8 cellular contexts compared by ENCODE assay signal in the genomic region with DNA sequence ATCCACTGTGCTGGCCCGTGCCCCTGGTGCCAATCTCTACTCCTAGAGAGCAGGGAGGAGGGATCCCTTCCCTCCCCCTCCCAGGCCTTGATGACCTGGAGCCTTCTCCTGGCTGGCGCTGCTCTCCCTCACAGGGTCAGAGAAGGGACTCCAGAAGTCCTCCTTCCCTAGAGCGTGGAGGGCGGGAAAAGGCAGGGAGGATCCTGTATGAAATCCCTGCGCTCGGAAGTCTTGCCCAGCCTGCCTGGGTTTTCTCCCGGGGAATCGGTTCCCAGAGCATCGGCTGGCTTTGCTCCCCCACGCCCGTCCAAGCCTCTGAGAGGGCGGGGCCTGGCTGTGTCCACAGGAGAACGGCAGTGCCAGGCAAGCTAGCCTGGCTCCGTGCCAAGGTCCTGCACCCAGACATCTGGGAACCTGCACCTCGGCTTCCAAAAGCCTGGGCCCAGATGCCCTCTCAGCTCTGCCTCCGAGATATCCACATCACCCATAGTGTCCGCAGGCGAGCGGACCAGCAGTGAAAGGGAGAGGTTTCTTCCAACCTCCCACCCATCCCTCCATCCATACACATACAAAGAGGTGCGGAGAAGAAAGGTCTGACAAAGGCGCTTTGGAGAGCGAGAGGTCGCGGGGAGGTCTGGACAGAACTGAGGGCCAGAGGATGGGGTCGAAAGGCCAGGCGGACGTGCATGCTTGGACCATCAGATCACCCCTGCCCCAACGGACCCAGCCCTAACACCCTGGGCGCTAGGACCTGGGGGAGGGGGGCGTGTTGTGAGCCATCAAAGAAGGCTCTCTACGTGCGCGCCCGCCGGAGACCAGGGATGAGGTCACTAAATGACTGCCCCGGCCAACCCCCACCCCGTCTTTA. TPM values are rescaled to one million over a fixed set of nuclear protein-coding genes. Genes with fewer than 3 reads are reported as not detected.
A peak's percentile ranks its signal among the peaks of the same experiment; 100 is the strongest.
DNase-seq lines count a peak whose midpoint lies in the region; ATAC-seq, FAIRE-seq and TF ChIP-seq lines count a peak whose summit lies in the region.

No MANE protein-coding gene starts in this region.

- intact Hi-C loops in CD4-positive, alpha-beta T cell (cut with DNase I, micrococcal nuclease): no loop called here

- ATAC-seq in CD4-positive, alpha-beta T cell (ENCODE audit: poor library complexity): peak; percentile 39
- ATAC-seq in HG03439 (IDR thresholded peaks at IDR 0.05; ENCODE audit: unreplicated experiment): no peak

- FAIRE-seq in RCC 7860 (lab: Jason Lieb, UNC): no peak

- peaks cover 27% of the 10 kb centered on the region for H3K4me1 Mint-ChIP-seq in CD4-positive, alpha-beta T cell (ENCODE audit: low read depth)
- peaks cover 24% of the 10 kb centered on the region for H3K4me1 Mint-ChIP-seq in type B pancreatic cell (ENCODE audit: unreplicated experiment)

- DNase-seq in CD4-positive, alpha-beta T cell: peak in 9 of 10 experiments; percentile 19 to 54 (median 33)
- DNase-seq in NB4 (ENCODE audit: low read depth): peak; percentile 40
- peak; percentile 26 for DNase-seq in activated T-helper 1 cell treated with Interleukin-2 at 50 U/mL for 16 hours (ENCODE audit: low read depth)
- peak; percentile 48 for DNase-seq in fibroblast of peridontal ligament (ENCODE audit: extremely low read depth)
- peak; percentile 68 for DNase-seq in myocyte (ENCODE audit: low read depth)
- no peak for DNase-seq in type B pancreatic cell (ENCODE audit: extremely low spot score, unreplicated experiment)
- DNase-seq in RCC 7860 (ENCODE audit: low spot score): no peak

- peaks cover 15% of the 10 kb centered on the region for H3K27me3 ChIP-seq in CD4-positive, alpha-beta T cell (ENCODE audit: control insufficient read depth, insufficient read depth, low read length)

- CTCF ChIA-PET in CD4-positive, alpha-beta T cell (lab: Charles Lee): no interaction called here

- POLR2A ChIA-PET in CD4-positive, alpha-beta T cell (lab: Charles Lee): no interaction called here

- no peak for TF ChIP-seq CTCF in CD4-positive, alpha-beta T cell (IDR thresholded peaks at IDR 0.05)
- TF ChIP-seq CTCF in NB4 (IDR thresholded peaks at IDR 0.05; ENCODE audit: low read depth, low read length) (no peak), type B pancreatic cell (conservative IDR thresholded peaks at IDR 0.05) (no peak)

- H3K9me3 ChIP-seq in CD4-positive, alpha-beta T cell (ENCODE audit: control insufficient read depth, low read length): no peaks in the 10 kb centered on the region

- no peak overlapping the region for H3K4me3 ChIP-seq in NB4 (ENCODE audit: low read depth, low read length)

- no peaks in the 10 kb centered on the region for H3K9me3 Mint-ChIP-seq in CD4-positive, alpha-beta T cell
- H3K9me3 Mint-ChIP-seq in type B pancreatic cell: no peaks in the 10 kb centered on the region

- peaks cover 58% of the 10 kb centered on the region for H3K27me3 Mint-ChIP-seq in CD4-positive, alpha-beta T cell
- H3K27me3 Mint-ChIP-seq in type B pancreatic cell: peaks cover 54% of the 10 kb centered on the region

- TF ChIP-seq POLR2A in NB4 (IDR thresholded peaks at IDR 0.05; ENCODE audit: extremely low read depth, insufficient read length): no peak

- H3K36me3 Mint-ChIP-seq in CD4-positive, alpha-beta T cell (ENCODE audit: low read depth): no peaks in the 10 kb centered on the region
- H3K36me3 Mint-ChIP-seq in type B pancreatic cell: no peaks in the 10 kb centered on the region

- H3K27ac Mint-ChIP-seq in CD4-positive, alpha-beta T cell: peak overlapping the region; percentile 43
- peak overlapping the region; percentile 49 for H3K27ac Mint-ChIP-seq in type B pancreatic cell

- H3K27ac ChIP-seq in CD4-positive, alpha-beta T cell (ENCODE audit: low read depth, low read length): no peak overlapping the region

- peak overlapping the region; percentile 94 for H3K4me3 Mint-ChIP-seq in CD4-positive, alpha-beta T cell
- peak overlapping the region; percentile 88 for H3K4me3 Mint-ChIP-seq in type B pancreatic cell

RNA-seq across cellular contexts. Expression of gene MPP2, which starts 1.1 kb away (rescaled TPM):
- total RNA-seq in CD4-positive, alpha-beta T cell: 1 to 10 TPM; 3.5 to 4.0 TPM
- total RNA-seq in myocyte (0.96 and 2.3 TPM in 2 replicates), type B pancreatic cell (ENCODE audit: low replicate concordance) (5.2 and 18.5 TPM in 2 replicates)
- 5.8 TPM for polyA plus RNA-seq in myocyte (2012)

RNA-seq across cellular contexts. Expression of gene PPY, which starts 36.1 kb away (rescaled TPM):
- not detected for total RNA-seq in CD4-positive, alpha-beta T cell
- total RNA-seq in myocyte (not detected in 2 replicates), type B pancreatic cell (ENCODE audit: low replicate concordance) (29.8 and 65.9 TPM in 2 replicates)
- polyA plus RNA-seq in myocyte (2012): not detected

RNA-seq across cellular contexts. Expression of gene PYY, which starts 47.5 kb away (rescaled TPM):
- not detected for total RNA-seq in CD4-positive, alpha-beta T cell
- 0.19 TPM in 1 of 2 replicates, not detected in the other for total RNA-seq in myocyte
- polyA plus RNA-seq in myocyte (2012): not detected
- total RNA-seq in type B pancreatic cell (ENCODE audit: low replicate concordance): 2.3 and 3.5 TPM in 2 replicates

RNA-seq across cellular contexts. Expression of gene CD300LG, which starts 59.2 kb away (rescaled TPM):
- total RNA-seq in CD4-positive, alpha-beta T cell: not detected
- total RNA-seq in myocyte (not detected in 2 replicates), type B pancreatic cell (ENCODE audit: low replicate concordance) (not detected in 2 replicates)
- not detected for polyA plus RNA-seq in myocyte (2012)

Comparison
In these comparisons a context has a peak if more than half of its experiments do, and no peak if none do; other contexts are left out.
1. DNase-seq: peak in CD4-positive, alpha-beta T cell (9 of 10), NB4 (single experiment), activated T-helper 1 cell treated with Interleukin-2 at 50 U/mL for 16 hours (single experiment), fibroblast of peridontal ligament (single experiment) and myocyte (single experiment); none in type B pancreatic cell (single experiment) and RCC 7860 (single experiment).
2. RNA of gene PPY, which starts 36.1 kb away (total RNA-seq): 29.8 to 65.9 TPM in type B pancreatic cell; not detected in CD4-positive, alpha-beta T cell and not detected in myocyte; every median in the first group is over 10 times any median in the second.